23 cellular contexts compared by ENCODE assay signal in the genomic region with DNA sequence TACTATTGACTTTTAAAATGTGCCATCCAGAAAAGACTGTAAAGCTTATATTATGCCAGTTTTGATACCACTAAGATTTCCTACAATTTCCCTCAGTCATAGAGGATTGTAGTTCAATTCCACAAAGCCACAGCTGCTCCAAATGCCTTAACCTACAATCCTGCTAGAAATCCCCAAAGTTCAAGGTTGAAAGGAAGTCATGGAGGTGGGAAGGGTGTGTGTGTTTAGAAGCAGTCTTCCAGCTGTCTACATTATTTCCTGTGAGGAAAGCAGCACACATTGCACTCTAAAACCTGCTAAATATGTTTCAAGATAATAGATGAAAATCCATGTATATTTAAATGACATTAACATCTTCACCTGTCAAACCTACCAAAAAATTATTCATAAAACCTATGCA.
"Had no signal": no experiment of that assay in that cellular context is flagged by ENCODE, and none has a peak within 500 bp of the region (broad histone marks: within the 10 kb centered on the region; RNA-seq: fewer than 3 reads in every experiment).

No MANE protein-coding gene starts in this region.

- H3K9me3 ChIP-seq: pancreas, sigmoid colon, thoracic aorta had no signal

- H3K4me1 ChIP-seq: sigmoid colon had no signal

- H3K4me3 Mint-ChIP-seq: central memory CD8-positive, alpha-beta T cell; effector memory CD8-positive, alpha-beta T cell; natural killer cell treated with Interleukin-12 subunit alpha and Interleukin-12 subunit beta and Interleukin-15 and Interleukin-18, amount 100 ng/mL, for 72 hours; stimulated activated naive B cell treated with anti-CD40 and anti-IgM and Interleukin-4, amounts not matched to agents 10 μg/mL and 1 μg/mL and 100 μg/mL, for 72 hours; stimulated activated naive CD8-positive, alpha-beta T cell treated with anti-CD3 and anti-CD28 coated beads, Interleukin-15, amount 100 ng/mL, for 72 hours; type B pancreatic cell had no signal

- H3K27ac ChIP-seq: foreskin keratinocyte, hepatocyte, pancreas, sigmoid colon, skin epidermis, thoracic aorta had no signal

- ATAC-seq: effector memory CD8-positive, alpha-beta T cell; foreskin keratinocyte; left colon; natural killer cell treated with Interleukin-12 subunit alpha and Interleukin-12 subunit beta and Interleukin-15 and Interleukin-18, amount 100 ng/mL, for 72 hours; stimulated activated naive B cell treated with anti-CD40 and anti-IgM and Interleukin-4, amounts not matched to agents 10 μg/mL and 1 μg/mL and 100 μg/mL, for 72 hours; stimulated activated naive CD8-positive, alpha-beta T cell treated with anti-CD3 and anti-CD28 coated beads, Interleukin-15, amount 100 ng/mL, for 72 hours had no signal

- DNase-seq: effector memory CD8-positive, alpha-beta T cell; erythroblast; foreskin keratinocyte; head of caudate nucleus; kidney; left colon; midbrain; occipital lobe; pancreas; sigmoid colon; stimulated activated CD4-positive, alpha-beta T cell treated with anti-CD3 and anti-CD28 coated beads, Interleukin-2, amount 100 ng/mL, for 24 hours; stimulated activated CD4-positive, alpha-beta T cell treated with anti-CD3 and anti-CD28 coated beads, Interleukin-4, amount 100 ng/mL, for 4 hours; stimulated activated naive B cell treated with anti-CD40 and anti-IgM and Interleukin-4, amounts not matched to agents 10 μg/mL and 1 μg/mL and 100 μg/mL, for 72 hours; stimulated activated naive CD8-positive, alpha-beta T cell treated with anti-CD3 and anti-CD28 coated beads, Interleukin-15, amount 100 ng/mL, for 72 hours; substantia nigra had no signal

- H3K27me3 ChIP-seq: foreskin keratinocyte, hepatocyte, pancreas, sigmoid colon had no signal

- H3K4me1 Mint-ChIP-seq: central memory CD8-positive, alpha-beta T cell; stimulated activated naive CD8-positive, alpha-beta T cell treated with anti-CD3 and anti-CD28 coated beads, Interleukin-15, amount 100 ng/mL, for 72 hours had no signal

- H3K4me3 ChIP-seq: hepatocyte, pancreas, sigmoid colon, skin epidermis, thoracic aorta had no signal

- H3K27ac Mint-ChIP-seq: effector memory CD8-positive, alpha-beta T cell; natural killer cell treated with Interleukin-12 subunit alpha and Interleukin-12 subunit beta and Interleukin-15 and Interleukin-18, amount 100 ng/mL, for 72 hours; stimulated activated naive B cell treated with anti-CD40 and anti-IgM and Interleukin-4, amounts not matched to agents 10 μg/mL and 1 μg/mL and 100 μg/mL, for 72 hours; stimulated activated naive CD8-positive, alpha-beta T cell treated with anti-CD3 and anti-CD28 coated beads, Interleukin-15, amount 100 ng/mL, for 72 hours; type B pancreatic cell had no signal

- H3K9me3 Mint-ChIP-seq: central memory CD8-positive, alpha-beta T cell; effector memory CD8-positive, alpha-beta T cell; natural killer cell treated with Interleukin-12 subunit alpha and Interleukin-12 subunit beta and Interleukin-15 and Interleukin-18, amount 100 ng/mL, for 72 hours; stimulated activated naive B cell treated with anti-CD40 and anti-IgM and Interleukin-4, amounts not matched to agents 10 μg/mL and 1 μg/mL and 100 μg/mL, for 72 hours; stimulated activated naive CD8-positive, alpha-beta T cell treated with anti-CD3 and anti-CD28 coated beads, Interleukin-15, amount 100 ng/mL, for 72 hours had no signal

- H3K36me3 Mint-ChIP-seq: natural killer cell treated with Interleukin-12 subunit alpha and Interleukin-12 subunit beta and Interleukin-15 and Interleukin-18, amount 100 ng/mL, for 72 hours had no signal

- H3K36me3 ChIP-seq: pancreas, sigmoid colon, thoracic aorta had no signal

- H3K27me3 Mint-ChIP-seq: progenitor cell of endocrine pancreas, type B pancreatic cell had no signal

- FAIRE-seq: kidney, pancreas, urothelium cell line had no signal
